ENCODE assay signal across 25 cellular contexts in genomic region chr16:65409505-65409904, GRCh38.
DNase-seq lines count a peak whose midpoint lies in the region; TF ChIP-seq lines count a peak whose summit lies in the region.
"Had no signal": no experiment of that assay in that cellular context is flagged by ENCODE, and none has a peak within 500 bp of the region (broad histone marks: within the 10 kb centered on the region; RNA-seq: fewer than 3 reads in every experiment).

No MANE protein-coding gene starts in this region.

- no peaks in the 10 kb centered on the region for H3K9me3 ChIP-seq in transverse colon
- H3K9me3 ChIP-seq: ascending aorta, heart right ventricle, right lobe of liver, upper lobe of left lung had no signal

- H3K27ac Mint-ChIP-seq in HFFc6 = no peak overlapping the region
- H3K27ac Mint-ChIP-seq in chondrocyte (ENCODE audit: unreplicated experiment) = no peak overlapping the region
- H3K27ac Mint-ChIP-seq: activated naive CD8-positive, alpha-beta T cell treated with anti-CD3 and anti-CD28 coated beads, Interleukin-2, amount 10 ng/mL, durations not matched to agents 7 days and 5 days; CD4-positive, CD25-positive, alpha-beta regulatory T cell had no signal

- CTCF ChIA-PET in RWPE1 (lab: Yijun Ruan, JAX) = no interaction called here

- no peaks in the 10 kb centered on the region for H3K27me3 ChIP-seq in transverse colon
- H3K27me3 ChIP-seq: ascending aorta, heart right ventricle, right lobe of liver, upper lobe of left lung had no signal

- intact Hi-C loops in transverse colon (cut with DNase I; ENCODE audit: low total_unique reads) = no loop called here

- H3K4me3 ChIP-seq in fibroblast of the aortic adventitia (ENCODE audit: low read depth, low read length) = no peak overlapping the region
- H3K4me3 ChIP-seq in transverse colon = no peak overlapping the region
- H3K4me3 ChIP-seq: ascending aorta, heart right ventricle, right lobe of liver, SK-N-MC, upper lobe of left lung had no signal

- WGBS in transverse colon (ENCODE audit: low coverage in 1 of 2), 2 donors = 81% methylated on average over 2 of the region's 2 CpGs; no CpG with 5 or more reads in 1 of the 2 donors

- in situ Hi-C loops in transverse colon (cut with MboI; ENCODE audit: low pct_ligation_motif_present in 1 of 4, low pct_unique_long_range_greater_than_20kb in 1 of 4, low sequenced_read_pairs in 3 of 4) = no loop called here

- POLR2A ChIA-PET in RWPE1 (lab: Yijun Ruan, JAX; ENCODE audit: low non-redundant PET) = no interaction called here

- no peak for TF ChIP-seq POLR2A in transverse colon (IDR thresholded peaks at IDR 0.05)

- H3K36me3 Mint-ChIP-seq in HFFc6 (ENCODE audit: low read depth) = peaks cover 6% of the 10 kb centered on the region; the same call in 1 of the 2 replicates
- H3K36me3 Mint-ChIP-seq in chondrocyte (ENCODE audit: low read depth) = peaks cover 1% of the 10 kb centered on the region
- H3K36me3 Mint-ChIP-seq: activated naive CD8-positive, alpha-beta T cell treated with anti-CD3 and anti-CD28 coated beads, Interleukin-2, amount 10 ng/mL, durations not matched to agents 7 days and 5 days; CD4-positive, CD25-positive, alpha-beta regulatory T cell had no signal

- no peaks in the 10 kb centered on the region for H3K9me3 Mint-ChIP-seq in HFFc6
- no peaks in the 10 kb centered on the region for H3K9me3 Mint-ChIP-seq in chondrocyte (ENCODE audit: low read depth)
- H3K9me3 Mint-ChIP-seq: activated naive CD8-positive, alpha-beta T cell treated with anti-CD3 and anti-CD28 coated beads, Interleukin-2, amount 10 ng/mL, durations not matched to agents 7 days and 5 days had no signal

- H3K27me3 Mint-ChIP-seq in HFFc6 (ENCODE audit: insufficient read depth) (no peaks in the 10 kb centered on the region; the same call in 1 of the 2 replicates), chondrocyte (ENCODE audit: low read depth) (no peaks in the 10 kb centered on the region)
- H3K27me3 Mint-ChIP-seq: activated naive CD8-positive, alpha-beta T cell treated with anti-CD3 and anti-CD28 coated beads, Interleukin-2, amount 10 ng/mL, durations not matched to agents 7 days and 5 days; CD4-positive, CD25-positive, alpha-beta regulatory T cell had no signal

- H3K4me1 ChIP-seq in transverse colon = no peaks in the 10 kb centered on the region
- H3K4me1 ChIP-seq: ascending aorta, right lobe of liver, upper lobe of left lung had no signal

- TF ChIP-seq CTCF in HFFc6 (IDR thresholded peaks at IDR 0.05) (no peak), RWPE1 (conservative IDR thresholded peaks at IDR 0.05; ENCODE audit: low read depth) (no peak), fibroblast of the aortic adventitia (IDR thresholded peaks at IDR 0.05; ENCODE audit: insufficient read depth, low read length) (no peak), transverse colon (IDR thresholded peaks at IDR 0.05) (no peak), chondrocyte (IDR thresholded peaks at IDR 0.05) (no peak)

- no peak overlapping the region for H3K27ac ChIP-seq in RWPE1
- H3K27ac ChIP-seq in transverse colon = no peak overlapping the region
- H3K27ac ChIP-seq: ascending aorta, heart right ventricle, right lobe of liver, SK-N-MC, upper lobe of left lung, WERI-Rb-1 had no signal

- peak; percentile 21 for DNase-seq in HFFc6
- peak; percentile 11 for DNase-seq in RWPE1 (ENCODE audit: low spot score)
- DNase-seq in fibroblast of the aortic adventitia (ENCODE audit: low read depth) = peak; percentile 63
- peak; percentile 53 for DNase-seq in stromal cell of bone marrow (ENCODE audit: low read depth)
- DNase-seq in transverse colon = no peak
- DNase-seq in chondrocyte (ENCODE audit: low spot score) = no peak
- DNase-seq in mesenteric fat pad (ENCODE audit: low spot score) = no peak
- DNase-seq: activated CD4-positive, alpha-beta T cell treated with anti-CD3 and anti-CD28 coated beads for 48 hours; activated effector memory CD4-positive, alpha-beta T cell treated with anti-CD3 and anti-CD28 coated beads, Interleukin-2, amount 50 U/mL, for 16 hours; activated naive CD8-positive, alpha-beta T cell treated with anti-CD3 and anti-CD28 coated beads, Interleukin-2, amount 10 ng/mL, durations not matched to agents 7 days and 5 days; activated T-cell treated with anti-CD3 and anti-CD28 coated beads, Interleukin-2, amount 50 U/mL, for 1 hour; CD4-positive, CD25-positive, alpha-beta regulatory T cell; cerebellar nuclear complex; heart right ventricle; mesendoderm; NCI-H1105; NCI-H2029; NCI-H748 treated with DMSO at 0.1 percent for 48 hours; right lobe of liver; stimulated activated CD4-positive, alpha-beta T cell treated with anti-CD3 and anti-CD28 coated beads, Interleukin-12 subunit alpha, Interleukin-12 subunit beta, amount 100 ng/mL, for 4 hours; stimulated activated CD4-positive, alpha-beta T cell treated with anti-CD3 and anti-CD28 coated beads, Interleukin-4, amount 100 ng/mL, for 1 hour; upper lobe of left lung; WERI-Rb-1 had no signal

- H3K4me3 Mint-ChIP-seq in HFFc6 = no peak overlapping the region
- no peak overlapping the region for H3K4me3 Mint-ChIP-seq in chondrocyte (ENCODE audit: unreplicated experiment)
- H3K4me3 Mint-ChIP-seq: activated naive CD8-positive, alpha-beta T cell treated with anti-CD3 and anti-CD28 coated beads, Interleukin-2, amount 10 ng/mL, durations not matched to agents 7 days and 5 days; CD4-positive, CD25-positive, alpha-beta regulatory T cell had no signal

- H3K4me1 Mint-ChIP-seq in HFFc6 (ENCODE audit: low read depth) = peaks cover 51% of the 10 kb centered on the region
- H3K4me1 Mint-ChIP-seq in chondrocyte (ENCODE audit: low read depth) = peaks cover 15% of the 10 kb centered on the region
- H3K4me1 Mint-ChIP-seq: activated naive CD8-positive, alpha-beta T cell treated with anti-CD3 and anti-CD28 coated beads, Interleukin-2, amount 10 ng/mL, durations not matched to agents 7 days and 5 days; CD4-positive, CD25-positive, alpha-beta regulatory T cell had no signal

- no peak for TF ChIP-seq EP300 in transverse colon (IDR thresholded peaks at IDR 0.05; ENCODE audit: low read depth)

- no peaks in the 10 kb centered on the region for H3K36me3 ChIP-seq in transverse colon
- H3K36me3 ChIP-seq: ascending aorta, heart right ventricle, right lobe of liver, upper lobe of left lung, WERI-Rb-1 had no signal

Comparison
In these comparisons a context has a peak if more than half of its experiments do, and no peak if none do; other contexts are left out.
1. DNase-seq: peak in HFFc6 (single experiment), RWPE1 (single experiment), fibroblast of the aortic adventitia (single experiment) and stromal cell of bone marrow (single experiment); none in transverse colon (single experiment), chondrocyte (single experiment) and mesenteric fat pad (single experiment).